Comparison of ENCODE assay signal across 1 cellular context in genomic region chr19:49643466-49643865, GRCh38.
TF ChIP-seq lines count a peak whose summit lies in the region.

No MANE protein-coding gene starts in this region.

TF ChIP-seq in HCT116, 20 proteins besides CTCF, POLR2A, EP300 and RAD21:
- no peak for TF ChIP-seq SP1 (IDR thresholded peaks at IDR 0.05; ENCODE audit: low read depth)
- TF ChIP-seq JUND (IDR thresholded peaks at IDR 0.05) = no peak
- TF ChIP-seq POLR2AphosphoS5 (IDR thresholded peaks at IDR 0.05; ENCODE audit: low read depth, low read length) = no peak
- TF ChIP-seq ZNF274 (IDR thresholded peaks at IDR 0.05; ENCODE audit: low read depth, low read length) = no peak
- TF ChIP-seq ZBTB33 (IDR thresholded peaks at IDR 0.05; ENCODE audit: extremely low read depth, insufficient replicate concordance, low read length) = no peak
